ENCODE assay signal across 23 cellular contexts in genomic region chr19:55362174-55362989, GRCh38. TPM values are rescaled to one million over a fixed set of nuclear protein-coding genes. Genes with fewer than 3 reads are reported as not detected.
"Had no signal": no experiment of that assay in that cellular context is flagged by ENCODE, and none has a peak within 500 bp of the region (broad histone marks: within the 10 kb centered on the region; RNA-seq: fewer than 3 reads in every experiment).

No MANE protein-coding gene starts in this region.

- H3K36me3 ChIP-seq: heart left ventricle, vagina had no signal

- DNase-seq: activated CD4-positive, alpha-beta T cell treated with anti-CD3 and anti-CD28 coated beads for 1 hour; activated CD4-positive, alpha-beta T cell treated with anti-CD3 and anti-CD28 coated beads, Interleukin-2, amount 50 U/mL, for 1 hour; activated gamma-delta T cell treated with Interleukin-2 at 50 U/mL for 16 hours; activated T-cell treated with anti-CD3 and anti-CD28 coated beads, Interleukin-2, amount 50 U/mL, for 1 hour; anterior cingulate cortex; effector CD4-positive, alpha-beta T cell; left cardiac atrium; occipital lobe; small intestine; stimulated activated naive CD4-positive, alpha-beta T cell; testis had no signal

- H3K4me3 ChIP-seq: heart left ventricle, testis, vagina had no signal

- H3K27ac ChIP-seq: heart left ventricle, testis, vagina had no signal

- H3K9me3 ChIP-seq: heart left ventricle, testis, vagina had no signal

- ATAC-seq: heart left ventricle, left cardiac atrium, sciatic nerve had no signal

- H3K4me1 ChIP-seq: heart left ventricle, testis, vagina had no signal

- FAIRE-seq: endometrium, islet of Langerhans, small intestine, TTC549 had no signal

- H3K27me3 ChIP-seq: testis, vagina had no signal

RNA-seq across cellular contexts. Expression of gene GARIN5B, which starts 0.7 kb away (rescaled TPM):
- total RNA-seq: cardiac septum, epithelial cell of proximal tubule, fibroblast of villous mesenchyme, heart left ventricle, left cardiac atrium, lower leg skin, mononuclear cell, myocyte, occipital lobe, sciatic nerve, vagina had no signal
- polyA plus RNA-seq: heart left ventricle, small intestine had no signal

RNA-seq across cellular contexts. Expression of gene COX6B2, which starts 7.9 kb away (rescaled TPM):
- total RNA-seq: cardiac septum, left cardiac atrium, mononuclear cell, occipital lobe had no signal
- polyA plus RNA-seq: heart left ventricle had no signal

RNA-seq across cellular contexts. Expression of gene IL11, which starts 7.9 kb away (rescaled TPM):
- total RNA-seq: cardiac septum, left cardiac atrium, vagina had no signal

RNA-seq across cellular contexts. Expression of gene TMEM190, which starts 14.2 kb away (rescaled TPM):
- total RNA-seq: cardiac septum, epithelial cell of proximal tubule, fibroblast of villous mesenchyme, heart left ventricle, left cardiac atrium, lower leg skin, mononuclear cell, myocyte, occipital lobe, sciatic nerve, vagina had no signal
- polyA plus RNA-seq: heart left ventricle had no signal

RNA-seq across cellular contexts. Expression of gene TMEM238, which starts 21.7 kb away (rescaled TPM):
- total RNA-seq: fibroblast of villous mesenchyme, myocyte, occipital lobe had no signal
- polyA plus RNA-seq: heart left ventricle had no signal
